In the genomic region with DNA sequence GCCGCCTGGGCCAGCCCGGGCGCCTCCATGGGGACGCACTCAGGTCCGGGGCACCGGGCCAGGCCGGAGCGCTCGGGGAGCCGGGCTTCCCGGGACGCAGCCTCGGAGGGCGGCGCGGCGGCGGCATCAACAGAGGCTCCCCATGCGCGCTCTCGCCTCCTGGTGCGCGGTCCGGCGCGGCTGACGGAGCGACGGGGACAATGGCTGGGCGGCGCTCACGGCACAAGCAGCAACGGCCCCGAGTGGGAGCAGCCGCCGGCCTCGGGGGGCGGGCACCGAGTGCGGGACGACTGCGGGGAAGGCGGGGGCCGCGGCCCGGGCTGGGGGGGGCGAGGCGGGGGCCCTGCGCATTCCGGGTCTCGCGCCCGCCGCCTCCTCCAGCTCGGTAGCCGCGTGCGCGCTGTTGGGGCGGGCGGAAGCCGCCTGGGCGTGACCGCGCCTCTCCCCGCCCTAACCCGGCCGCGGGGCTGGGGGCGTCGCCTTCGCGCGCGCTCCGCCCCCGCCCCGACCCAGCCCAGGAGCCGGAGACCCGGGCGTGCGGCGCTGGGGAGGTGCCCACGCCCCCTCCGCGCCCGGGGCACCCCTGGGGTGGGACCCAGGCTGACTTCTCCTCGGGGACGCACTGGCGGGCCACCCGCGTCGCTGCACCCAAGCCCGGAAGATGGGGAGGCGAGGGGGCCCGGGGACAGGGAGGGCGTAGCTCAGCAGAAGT, we compare ENCODE assay signal across 8 cellular contexts. TPM values are rescaled to one million over a fixed set of nuclear protein-coding genes. Genes with fewer than 3 reads are reported as not detected.
DNase-seq lines count a peak whose midpoint lies in the region; ATAC-seq, FAIRE-seq and TF ChIP-seq lines count a peak whose summit lies in the region.

A gene (minus strand): TSS at position 425 of the 712 bp plus-strand sequence. CDS start 396 bp downstream, at position 29.

- H3K9me3 ChIP-seq in astrocyte (ENCODE audit: insufficient read depth, low read depth, low read length) = no peaks in the 10 kb centered on the region
- no peaks in the 10 kb centered on the region for H3K9me3 ChIP-seq in iPS-18a (ENCODE audit: control insufficient read depth, low read depth, low read length)

- FAIRE-seq in HTR-8/SVneo (lab: Jason Lieb, UNC) (no peak), astrocyte (lab: Jason Lieb, UNC) (no peak)

- H3K27me3 ChIP-seq in astrocyte (ENCODE audit: insufficient read depth, low read length) = no peaks in the 10 kb centered on the region
- peaks cover 33% of the 10 kb centered on the region for H3K27me3 ChIP-seq in iPS-18a (ENCODE audit: control insufficient read depth, insufficient read depth, low read length)

- H4K20me1 ChIP-seq in astrocyte (ENCODE audit: insufficient read depth, low read length) = peaks cover 11% of the 10 kb centered on the region

- H3K27me3 Mint-ChIP-seq in Calu3 (ENCODE audit: unreplicated experiment) = no peaks in the 10 kb centered on the region
- no peaks in the 10 kb centered on the region for H3K27me3 Mint-ChIP-seq in astrocyte (ENCODE audit: low read depth, unreplicated experiment)

- no peak within 1 kb of the TSS for H3K27ac ChIP-seq in astrocyte (ENCODE audit: low read depth, low read length)
- H3K27ac ChIP-seq in iPS-18a (ENCODE audit: low read length) = no peak within 1 kb of the TSS
- H3K27ac ChIP-seq in skin epidermis = peak within 1 kb of the TSS; percentile 62 to 95 (median 85)

- DNase-seq in Calu3 (peak; percentile 68), HTR-8/SVneo (ENCODE audit: insufficient read length, low spot score) (peak; percentile 56), astrocyte (ENCODE audit: low read depth) (peak; percentile 24), NCI-H524 treated with DMSO at 0.1 percent for 48 hours (lab: John Stamatoyannopoulos, UW) (no peak)

- no peaks in the 10 kb centered on the region for H3K36me3 ChIP-seq in astrocyte (ENCODE audit: insufficient read depth, low read length)
- H3K36me3 ChIP-seq in iPS-18a (ENCODE audit: control insufficient read depth, low read depth, low read length) = no peaks in the 10 kb centered on the region

- H2AFZ ChIP-seq in astrocyte (ENCODE audit: low read depth, low read length) = peak within 1 kb of the TSS; percentile 69

- CTCF ChIA-PET in Calu3 (lab: Charles Lee) = no interaction called here

- peak within 1 kb of the TSS; percentile 85 for H3K4me2 ChIP-seq in astrocyte (ENCODE audit: low read length)

- peak; percentile 72 for ATAC-seq in GM21367 (IDR thresholded peaks at IDR 0.05; ENCODE audit: unreplicated experiment)

- peaks cover 4% of the 10 kb centered on the region for H3K4me1 ChIP-seq in astrocyte (ENCODE audit: insufficient read depth, low read length)
- peaks cover 13% of the 10 kb centered on the region for H3K4me1 ChIP-seq in iPS-18a (ENCODE audit: control insufficient read depth, low read depth, low read length)

- H3K4me3 ChIP-seq in astrocyte (ENCODE audit: insufficient read depth, low read depth, low read length) (peak within 1 kb of the TSS; percentile 57), iPS-18a (ENCODE audit: low read length) (peak within 1 kb of the TSS; percentile 81), skin epidermis (peak within 1 kb of the TSS; percentile 62 to 88 (median 73))

- H3K9ac ChIP-seq in astrocyte (ENCODE audit: low read length) = peak within 1 kb of the TSS; percentile 67
- peak within 1 kb of the TSS; percentile 65 for H3K9ac ChIP-seq in iPS-18a (ENCODE audit: low read length)

- H3K27ac Mint-ChIP-seq in Calu3 (ENCODE audit: unreplicated experiment) (peak within 1 kb of the TSS; percentile 59), astrocyte (ENCODE audit: unreplicated experiment) (no peak within 1 kb of the TSS)

- BruUV-seq in Calu3 (replicated peaks; lab: Mats Ljungman, UMichigan) = no TSS peak

- H3K79me2 ChIP-seq in astrocyte (ENCODE audit: insufficient read depth, low read length) = peaks cover 11% of the 10 kb centered on the region

- H3K36me3 Mint-ChIP-seq in Calu3 (ENCODE audit: insufficient read depth, unreplicated experiment) = peaks cover 16% of the 10 kb centered on the region
- no peaks in the 10 kb centered on the region for H3K36me3 Mint-ChIP-seq in astrocyte (ENCODE audit: low read depth, unreplicated experiment)

- TF ChIP-seq CTCF in Calu3 (IDR thresholded peaks at IDR 0.05; ENCODE audit: unreplicated experiment) (no peak), astrocyte (IDR thresholded peaks at IDR 0.05; ENCODE audit: insufficient read depth, low read depth, low read length) (no peak)

- H3K4me1 Mint-ChIP-seq in Calu3 (ENCODE audit: low read depth, unreplicated experiment) (peaks cover 13% of the 10 kb centered on the region), astrocyte (ENCODE audit: low read depth, unreplicated experiment) (no peaks in the 10 kb centered on the region)

- intact Hi-C loops in Calu3 (cut with micrococcal nuclease; ENCODE audit: unreplicated experiment) = no loop called here
- intact Hi-C loops in T-helper 1 cell treated with Interleukin-12 subunit alpha and Interleukin-12 subunit beta and Interleukin-4 antibody, amounts not matched to agents 30 ng/mL and 1 ng/mL, for 36 hours (cut with micrococcal nuclease) = loop anchor here (1.0 to 10.0 kb wide), 6 partner anchors 25 to 1019 kb away; a partner anchor contains a TSS

- H3K4me3 Mint-ChIP-seq in Calu3 (ENCODE audit: low read depth, unreplicated experiment) (peak within 1 kb of the TSS; percentile 79), astrocyte (ENCODE audit: unreplicated experiment) (peak within 1 kb of the TSS; percentile 95)

- H3K9me3 Mint-ChIP-seq in Calu3 (ENCODE audit: low read depth, unreplicated experiment) (no peaks in the 10 kb centered on the region), astrocyte (ENCODE audit: unreplicated experiment) (no peaks in the 10 kb centered on the region)

RNA-seq across cellular contexts. Expression of the gene that starts here (rescaled TPM):
- 23.7 and 25.7 TPM in 2 replicates for total RNA-seq in Calu3 (2022)
- total RNA-seq in T-helper 1 cell treated with Interleukin-12 subunit alpha and Interleukin-12 subunit beta and Interleukin-4 antibody, amounts not matched to agents 30 ng/mL and 1 ng/mL, for 36 hours = 115 and 119 TPM in 2 replicates
- 19.8 and 27.3 TPM in 2 replicates for total RNA-seq in astrocyte

Comparison
In these comparisons a context has a peak if more than half of its experiments do, and no peak if none do; other contexts are left out.
1. H3K27ac ChIP-seq: peak in skin epidermis (21 of 21); none in astrocyte (single experiment) and iPS-18a (single experiment).
2. Peak in every context shown above with its lines, with median percentiles within 50 percentile points of each other: H3K4me3 ChIP-seq.